8 cellular contexts compared by ENCODE assay signal in the genomic region with DNA sequence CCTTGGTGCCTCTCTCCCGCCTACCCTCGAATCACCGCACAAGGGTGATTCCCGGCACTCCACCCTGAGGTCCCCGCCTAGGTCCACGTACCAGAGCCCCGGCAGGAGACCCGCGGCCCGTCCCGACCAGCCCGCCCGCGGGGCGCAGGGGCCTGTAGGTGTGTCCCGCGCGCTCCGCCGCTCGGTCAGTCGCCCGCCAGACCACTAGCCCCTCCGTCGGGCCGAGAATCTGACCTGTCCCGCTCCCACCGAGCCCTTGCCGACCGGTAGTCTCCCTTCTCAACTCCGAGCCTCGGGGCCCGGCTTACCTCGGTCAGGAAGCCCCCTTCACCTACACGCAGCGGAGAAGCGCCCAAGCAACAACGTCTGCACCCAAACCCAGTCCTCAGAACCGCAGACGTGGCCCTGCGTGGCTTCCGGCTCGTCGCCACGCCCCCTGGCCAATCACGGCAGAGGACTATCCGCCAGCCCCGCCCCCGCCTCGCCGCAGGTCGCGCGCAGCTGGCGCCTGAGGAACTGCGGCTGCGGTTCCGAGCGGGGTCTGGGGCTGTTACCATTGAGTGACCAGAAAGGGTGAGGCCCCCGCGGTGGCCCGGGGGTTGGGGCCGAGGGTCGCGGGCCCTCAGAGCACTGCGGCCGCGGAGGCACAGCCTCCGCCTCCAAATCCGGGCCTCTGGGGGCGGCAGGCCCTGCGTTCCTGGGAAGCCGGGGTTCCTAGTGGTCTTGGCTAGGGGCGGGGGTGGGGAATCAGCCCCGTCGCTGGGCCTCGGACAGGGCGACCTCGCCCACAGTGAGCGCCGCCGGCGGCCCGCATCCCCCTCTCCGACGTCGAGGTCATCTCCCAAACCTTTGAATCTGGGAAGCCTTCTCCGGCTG. TPM values are rescaled to one million over a fixed set of nuclear protein-coding genes. Genes with fewer than 3 reads are reported as not detected.
DNase-seq lines count a peak whose midpoint lies in the region; ATAC-seq and TF ChIP-seq lines count a peak whose summit lies in the region.

A gene with protein sequence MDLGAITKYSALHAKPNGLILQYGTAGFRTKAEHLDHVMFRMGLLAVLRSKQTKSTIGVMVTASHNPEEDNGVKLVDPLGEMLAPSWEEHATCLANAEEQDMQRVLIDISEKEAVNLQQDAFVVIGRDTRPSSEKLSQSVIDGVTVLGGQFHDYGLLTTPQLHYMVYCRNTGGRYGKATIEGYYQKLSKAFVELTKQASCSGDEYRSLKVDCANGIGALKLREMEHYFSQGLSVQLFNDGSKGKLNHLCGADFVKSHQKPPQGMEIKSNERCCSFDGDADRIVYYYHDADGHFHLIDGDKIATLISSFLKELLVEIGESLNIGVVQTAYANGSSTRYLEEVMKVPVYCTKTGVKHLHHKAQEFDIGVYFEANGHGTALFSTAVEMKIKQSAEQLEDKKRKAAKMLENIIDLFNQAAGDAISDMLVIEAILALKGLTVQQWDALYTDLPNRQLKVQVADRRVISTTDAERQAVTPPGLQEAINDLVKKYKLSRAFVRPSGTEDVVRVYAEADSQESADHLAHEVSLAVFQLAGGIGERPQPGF (minus strand): TSS at position 395 of the 876 bp plus-strand sequence. CDS start 2,253 bp downstream, outside the sequence.
A gene (plus strand): TSS at position 487 of the 876 bp plus-strand sequence. CDS start 1,095 bp downstream, outside the sequence.

- H3K79me2 ChIP-seq in mammary epithelial cell (ENCODE audit: insufficient read depth, low read length) (peaks cover 45% of the 10 kb centered on the region), smooth muscle cell (ENCODE audit: low read depth) (peaks cover 52% of the 10 kb centered on the region)

- in situ Hi-C loops in mammary epithelial cell (cut with MboI; ENCODE audit: low sequenced_read_pairs in 2 of 2) = no loop called here

- POLR2A ChIA-PET in AG04449 (lab: Yijun Ruan, JAX) = interaction anchor here (0.7 to 1.0 kb wide), 2 partner anchors 10 to 126 kb away, joined by 4 read pairs; no protein-coding TSS in a partner anchor

- 1% methylated on average over 12 of the region's 88 CpGs for WGBS in mammary epithelial cell (ENCODE audit: low coverage, missing lambda C conversion rate)
- under 1% methylated on average over 66 of the region's 88 CpGs for WGBS in smooth muscle cell (ENCODE audit: low lambda C conversion rate)

- H3K4me1 ChIP-seq in mammary epithelial cell (ENCODE audit: insufficient read depth, low read length) (peaks cover 13% of the 10 kb centered on the region), smooth muscle cell (ENCODE audit: low read depth) (peaks cover 5% of the 10 kb centered on the region)

- no peaks in the 10 kb centered on the region for H3K27me3 ChIP-seq in mammary epithelial cell (ENCODE audit: insufficient read depth, low read length)
- H3K27me3 ChIP-seq in smooth muscle cell (ENCODE audit: low read depth) = no peaks in the 10 kb centered on the region

- H3K4me3 ChIP-seq in AG04449 (ENCODE audit: low read depth, low read length) (peak within 1 kb of the TSS; percentile 91), WI38 (ENCODE audit: low read depth, low read length) (peak within 1 kb of the TSS; percentile 74), mammary epithelial cell (replicated peaks in 1 of 3; ENCODE audit: insufficient read depth in 1 of 3, low read depth in 2 of 3, low read length in 3 of 3) (peak within 1 kb of the TSS; percentile 77 to 89 (median 86)), smooth muscle cell (peak within 1 kb of the TSS; percentile 90)

- TSS peak; percentile 15 for BruUV-seq in mammary epithelial cell (replicated peaks; lab: Mats Ljungman, UMichigan)

- ATAC-seq in GM18868 (IDR thresholded peaks at IDR 0.05; ENCODE audit: unreplicated experiment) = peak; percentile 98
- peak; percentile 95 for ATAC-seq in HG03097 (IDR thresholded peaks at IDR 0.05; ENCODE audit: low FRiP score, unreplicated experiment)

- H4K20me1 ChIP-seq in mammary epithelial cell (ENCODE audit: insufficient read depth, low read length) (no peaks in the 10 kb centered on the region), smooth muscle cell (ENCODE audit: low read depth) (peaks cover 62% of the 10 kb centered on the region)

- DNase-seq in AG04449 (ENCODE audit: low read depth, low spot score) (no peak), NCI-H2196 (lab: John Stamatoyannopoulos, UW; ENCODE audit: unreplicated experiment) (peak; percentile 85), mammary epithelial cell (peak; percentile 77), iPS-NIHi7 (ENCODE audit: extremely low spot score) (peak; percentile 98), smooth muscle cell (lab: John Stamatoyannopoulos, UW; ENCODE audit: unreplicated experiment) (peak; percentile 60)

- CTCF ChIA-PET in AG04449 (lab: Yijun Ruan, JAX) = interaction anchor here (0.6 to 1.8 kb wide), 5 partner anchors 17 to 320 kb away, joined by 3 to 7 read pairs (median 4); a partner anchor contains a TSS
- CTCF ChIA-PET in mammary epithelial cell (lab: Charles Lee; ENCODE audit: low non-redundant PET) = interaction anchor here (0.6 kb wide), 1 partner anchor 123 kb away, joined by 3 read pairs; no protein-coding TSS in a partner anchor

- H2AFZ ChIP-seq in mammary epithelial cell (ENCODE audit: low read depth, low read length) = peak within 1 kb of the TSS; percentile 98
- peak within 1 kb of the TSS; percentile 72 for H2AFZ ChIP-seq in smooth muscle cell (ENCODE audit: low read depth)

- TF ChIP-seq CTCF in AG04449 (IDR thresholded peaks at IDR 0.05; ENCODE audit: insufficient read depth, low read length, missing control alignments) (no peak), WI38 (IDR thresholded peaks at IDR 0.05; ENCODE audit: low read depth, low read length) (no peak), mammary epithelial cell (conservative IDR thresholded peaks at IDR 0.05 in 1 of 2, IDR thresholded peaks at IDR 0.05 in 1 of 2; ENCODE audit: extremely low read depth in 1 of 2, insufficient read depth in 1 of 2, low read depth in 1 of 2, low read length in 2 of 2) (no peak), smooth muscle cell (IDR thresholded peaks at IDR 0.05; ENCODE audit: borderline replicate concordance, insufficient read depth, poor library complexity, severe bottlenecking) (no peak)

- peaks cover 3% of the 10 kb centered on the region for H3F3A ChIP-seq in smooth muscle cell (ENCODE audit: low read depth)

- H3K36me3 ChIP-seq in mammary epithelial cell (ENCODE audit: insufficient read depth, low read length) = peaks cover 11% of the 10 kb centered on the region
- no peaks in the 10 kb centered on the region for H3K36me3 ChIP-seq in smooth muscle cell (ENCODE audit: low read depth)

- dilution Hi-C loops in mammary epithelial cell (cut with HindIII; ENCODE audit: low sequenced_read_pairs) = no loop called here

- intact Hi-C loops in mammary epithelial cell (cut with micrococcal nuclease) = loop anchor here (5.0 kb wide), 1 partner anchor 126 kb away; a partner anchor contains a TSS

- H3K4me2 ChIP-seq in mammary epithelial cell (ENCODE audit: insufficient read depth, low read depth, low read length) (peak within 1 kb of the TSS; percentile 93), smooth muscle cell (peak within 1 kb of the TSS; percentile 98)

- H3K9ac ChIP-seq in mammary epithelial cell (ENCODE audit: insufficient read depth, low read length) (peak within 1 kb of the TSS; percentile 72), smooth muscle cell (ENCODE audit: low read depth) (peak within 1 kb of the TSS; percentile 98)

- H3K27ac ChIP-seq in mammary epithelial cell (ENCODE audit: insufficient read depth, low read depth, low read length) (peak within 1 kb of the TSS; percentile 56), smooth muscle cell (ENCODE audit: low read depth) (peak within 1 kb of the TSS; percentile 91)

- H3K9me3 ChIP-seq in mammary epithelial cell (replicated peaks; ENCODE audit: insufficient read depth, low read length) = no peaks in the 10 kb centered on the region
- no peaks in the 10 kb centered on the region for H3K9me3 ChIP-seq in smooth muscle cell (replicated peaks; ENCODE audit: low read depth)

RNA-seq across cellular contexts. Expression of the first gene that starts in this region (rescaled TPM):
- total RNA-seq in mammary epithelial cell = 10 to 100 TPM; 32.2 to 63.6 TPM
- polyA plus RNA-seq in mammary epithelial cell = 23.2 TPM
- 51.2 TPM for polyA minus RNA-seq in mammary epithelial cell
- 173 and 206 TPM in 2 replicates for total RNA-seq in smooth muscle cell
- 139 and 163 TPM in 2 replicates for polyA plus RNA-seq in smooth muscle cell

RNA-seq across cellular contexts. Expression of the second gene that starts in this region (rescaled TPM):
- total RNA-seq in mammary epithelial cell (1 to 10 TPM; 1.3 to 2.6 TPM), smooth muscle cell (4.2 and 6.9 TPM in 2 replicates)
- polyA plus RNA-seq in mammary epithelial cell (1.00 TPM), smooth muscle cell (3.6 and 4.6 TPM in 2 replicates)
- not detected for polyA minus RNA-seq in mammary epithelial cell
